28 cellular contexts compared by ENCODE assay signal in genomic region chr1:213596729-213597128, GRCh38.
"Had no signal": no experiment of that assay in that cellular context is flagged by ENCODE, and none has a peak within 500 bp of the region (broad histone marks: within the 10 kb centered on the region; RNA-seq: fewer than 3 reads in every experiment).

No MANE protein-coding gene starts in this region.

- ATAC-seq: effector memory CD8-positive, alpha-beta T cell; esophagus mucosa; foreskin keratinocyte; gastrocnemius medialis; gastroesophageal sphincter; heart left ventricle; heart right ventricle had no signal

- DNase-seq: colonic mucosa; cortex of kidney; dermis blood vessel endothelial cell; dorsolateral prefrontal cortex; effector CD4-positive, alpha-beta T cell; effector CD8-positive, alpha-beta T cell; effector memory CD4-positive, alpha-beta T cell; effector memory CD8-positive, alpha-beta T cell; endodermal cell; erythroblast; esophagus squamous epithelium; foreskin fibroblast; foreskin keratinocyte; foreskin melanocyte; gastrocnemius medialis; glutamatergic neuron; head of caudate nucleus; heart left ventricle; heart right ventricle had no signal

- H3K4me1 ChIP-seq: colonic mucosa, esophagus muscularis mucosa, esophagus squamous epithelium, foreskin keratinocyte, gastrocnemius medialis, gastroesophageal sphincter, heart left ventricle, heart right ventricle had no signal

- H3K36me3 ChIP-seq: colonic mucosa, esophagus muscularis mucosa, esophagus squamous epithelium, gastrocnemius medialis, gastroesophageal sphincter, heart left ventricle, heart right ventricle had no signal

- H3K4me3 ChIP-seq: colonic mucosa, coronary artery, dorsolateral prefrontal cortex, esophagus muscularis mucosa, esophagus squamous epithelium, gastrocnemius medialis, gastroesophageal sphincter, heart left ventricle, heart right ventricle had no signal

- H3K27me3 ChIP-seq: colonic mucosa, dorsolateral prefrontal cortex, esophagus muscularis mucosa, esophagus squamous epithelium, foreskin keratinocyte, gastrocnemius medialis, gastroesophageal sphincter, heart left ventricle, heart right ventricle had no signal

- FAIRE-seq: colon, endometrium, endothelial cell of umbilical vein, frontal cortex had no signal

- H3K9me3 ChIP-seq: colonic mucosa, esophagus muscularis mucosa, esophagus squamous epithelium, gastrocnemius medialis, gastroesophageal sphincter, heart left ventricle, heart right ventricle had no signal

- H3K27ac ChIP-seq: colonic mucosa, coronary artery, dorsolateral prefrontal cortex, epithelial cell of prostate, esophagus muscularis mucosa, esophagus squamous epithelium, foreskin keratinocyte, gastrocnemius medialis, gastroesophageal sphincter, heart left ventricle, heart right ventricle had no signal
